1 cellular context compared by ENCODE assay signal in the genomic region with DNA sequence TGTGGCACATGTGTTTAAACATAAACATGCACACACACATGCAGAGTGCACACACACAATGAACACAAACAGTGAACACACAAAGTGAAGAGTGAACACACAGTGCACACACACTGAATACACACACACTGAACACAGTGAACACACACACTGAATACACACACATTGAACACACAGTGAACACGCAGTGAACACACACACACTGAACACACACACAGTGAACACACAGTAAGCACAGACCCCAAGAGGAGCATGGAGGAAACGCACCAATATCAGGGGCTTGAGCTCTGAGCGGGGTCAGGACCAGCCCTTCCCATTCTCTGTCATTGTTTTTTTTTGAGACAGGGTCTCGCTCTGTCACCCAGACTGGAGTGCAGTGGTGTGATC.
TF ChIP-seq lines count a peak whose summit lies in the region.

No MANE protein-coding gene starts in this region.

TF ChIP-seq in WTC11, 78 proteins besides CTCF, POLR2A, EP300 and RAD21 (continued from another document):
- TF ChIP-seq, protein P1, sequence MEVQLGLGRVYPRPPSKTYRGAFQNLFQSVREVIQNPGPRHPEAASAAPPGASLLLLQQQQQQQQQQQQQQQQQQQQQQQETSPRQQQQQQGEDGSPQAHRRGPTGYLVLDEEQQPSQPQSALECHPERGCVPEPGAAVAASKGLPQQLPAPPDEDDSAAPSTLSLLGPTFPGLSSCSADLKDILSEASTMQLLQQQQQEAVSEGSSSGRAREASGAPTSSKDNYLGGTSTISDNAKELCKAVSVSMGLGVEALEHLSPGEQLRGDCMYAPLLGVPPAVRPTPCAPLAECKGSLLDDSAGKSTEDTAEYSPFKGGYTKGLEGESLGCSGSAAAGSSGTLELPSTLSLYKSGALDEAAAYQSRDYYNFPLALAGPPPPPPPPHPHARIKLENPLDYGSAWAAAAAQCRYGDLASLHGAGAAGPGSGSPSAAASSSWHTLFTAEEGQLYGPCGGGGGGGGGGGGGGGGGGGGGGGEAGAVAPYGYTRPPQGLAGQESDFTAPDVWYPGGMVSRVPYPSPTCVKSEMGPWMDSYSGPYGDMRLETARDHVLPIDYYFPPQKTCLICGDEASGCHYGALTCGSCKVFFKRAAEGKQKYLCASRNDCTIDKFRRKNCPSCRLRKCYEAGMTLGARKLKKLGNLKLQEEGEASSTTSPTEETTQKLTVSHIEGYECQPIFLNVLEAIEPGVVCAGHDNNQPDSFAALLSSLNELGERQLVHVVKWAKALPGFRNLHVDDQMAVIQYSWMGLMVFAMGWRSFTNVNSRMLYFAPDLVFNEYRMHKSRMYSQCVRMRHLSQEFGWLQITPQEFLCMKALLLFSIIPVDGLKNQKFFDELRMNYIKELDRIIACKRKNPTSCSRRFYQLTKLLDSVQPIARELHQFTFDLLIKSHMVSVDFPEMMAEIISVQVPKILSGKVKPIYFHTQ (CRISPR knock-in tag; IDR thresholded peaks at IDR 0.05): no peak
- TF ChIP-seq PRRX2 (CRISPR knock-in tag; IDR thresholded peaks at IDR 0.05) (no peak), HMGA2 (CRISPR knock-in tag; IDR thresholded peaks at IDR 0.05) (no peak)
